Comparison of ENCODE assay signal across 1 cellular context in the genomic region with DNA sequence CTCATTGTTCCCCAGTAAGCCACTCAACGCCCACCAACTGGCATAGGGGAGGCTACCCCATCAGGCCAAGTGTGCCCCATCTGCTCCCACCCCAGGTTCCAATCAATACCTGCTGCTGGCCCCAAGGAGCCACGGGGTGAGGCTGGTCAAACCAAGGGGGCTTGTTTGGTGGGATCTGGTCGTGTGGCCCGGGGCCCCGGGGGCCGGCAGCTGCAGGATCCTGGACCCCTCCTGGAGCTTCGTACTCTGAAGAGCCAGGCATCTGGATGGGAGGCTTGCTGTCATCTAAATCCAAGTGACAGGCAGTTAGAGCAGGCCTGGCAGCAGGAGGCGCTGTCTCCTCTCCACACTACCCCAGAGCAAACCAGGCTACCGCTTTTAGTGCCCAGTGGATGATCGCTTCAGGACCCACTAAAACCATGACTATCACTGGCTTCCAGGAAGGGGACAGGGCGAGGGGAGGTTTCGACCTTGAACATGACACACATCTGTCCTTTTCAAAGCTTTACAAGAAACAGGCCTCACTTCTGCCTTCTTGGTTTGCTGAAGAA.
TF ChIP-seq lines count a peak whose summit lies in the region.

No MANE protein-coding gene starts in this region.

TF ChIP-seq in WTC11, 78 proteins besides CTCF, POLR2A, EP300 and RAD21 (continued from another document):
- TF ChIP-seq, protein P1, sequence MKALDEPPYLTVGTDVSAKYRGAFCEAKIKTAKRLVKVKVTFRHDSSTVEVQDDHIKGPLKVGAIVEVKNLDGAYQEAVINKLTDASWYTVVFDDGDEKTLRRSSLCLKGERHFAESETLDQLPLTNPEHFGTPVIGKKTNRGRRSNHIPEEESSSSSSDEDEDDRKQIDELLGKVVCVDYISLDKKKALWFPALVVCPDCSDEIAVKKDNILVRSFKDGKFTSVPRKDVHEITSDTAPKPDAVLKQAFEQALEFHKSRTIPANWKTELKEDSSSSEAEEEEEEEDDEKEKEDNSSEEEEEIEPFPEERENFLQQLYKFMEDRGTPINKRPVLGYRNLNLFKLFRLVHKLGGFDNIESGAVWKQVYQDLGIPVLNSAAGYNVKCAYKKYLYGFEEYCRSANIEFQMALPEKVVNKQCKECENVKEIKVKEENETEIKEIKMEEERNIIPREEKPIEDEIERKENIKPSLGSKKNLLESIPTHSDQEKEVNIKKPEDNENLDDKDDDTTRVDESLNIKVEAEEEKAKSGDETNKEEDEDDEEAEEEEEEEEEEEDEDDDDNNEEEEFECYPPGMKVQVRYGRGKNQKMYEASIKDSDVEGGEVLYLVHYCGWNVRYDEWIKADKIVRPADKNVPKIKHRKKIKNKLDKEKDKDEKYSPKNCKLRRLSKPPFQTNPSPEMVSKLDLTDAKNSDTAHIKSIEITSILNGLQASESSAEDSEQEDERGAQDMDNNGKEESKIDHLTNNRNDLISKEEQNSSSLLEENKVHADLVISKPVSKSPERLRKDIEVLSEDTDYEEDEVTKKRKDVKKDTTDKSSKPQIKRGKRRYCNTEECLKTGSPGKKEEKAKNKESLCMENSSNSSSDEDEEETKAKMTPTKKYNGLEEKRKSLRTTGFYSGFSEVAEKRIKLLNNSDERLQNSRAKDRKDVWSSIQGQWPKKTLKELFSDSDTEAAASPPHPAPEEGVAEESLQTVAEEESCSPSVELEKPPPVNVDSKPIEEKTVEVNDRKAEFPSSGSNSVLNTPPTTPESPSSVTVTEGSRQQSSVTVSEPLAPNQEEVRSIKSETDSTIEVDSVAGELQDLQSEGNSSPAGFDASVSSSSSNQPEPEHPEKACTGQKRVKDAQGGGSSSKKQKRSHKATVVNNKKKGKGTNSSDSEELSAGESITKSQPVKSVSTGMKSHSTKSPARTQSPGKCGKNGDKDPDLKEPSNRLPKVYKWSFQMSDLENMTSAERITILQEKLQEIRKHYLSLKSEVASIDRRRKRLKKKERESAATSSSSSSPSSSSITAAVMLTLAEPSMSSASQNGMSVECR (CRISPR knock-in tag; IDR thresholded peaks at IDR 0.05; ENCODE audit: borderline replicate concordance): no peak
- TF ChIP-seq, protein P2, sequence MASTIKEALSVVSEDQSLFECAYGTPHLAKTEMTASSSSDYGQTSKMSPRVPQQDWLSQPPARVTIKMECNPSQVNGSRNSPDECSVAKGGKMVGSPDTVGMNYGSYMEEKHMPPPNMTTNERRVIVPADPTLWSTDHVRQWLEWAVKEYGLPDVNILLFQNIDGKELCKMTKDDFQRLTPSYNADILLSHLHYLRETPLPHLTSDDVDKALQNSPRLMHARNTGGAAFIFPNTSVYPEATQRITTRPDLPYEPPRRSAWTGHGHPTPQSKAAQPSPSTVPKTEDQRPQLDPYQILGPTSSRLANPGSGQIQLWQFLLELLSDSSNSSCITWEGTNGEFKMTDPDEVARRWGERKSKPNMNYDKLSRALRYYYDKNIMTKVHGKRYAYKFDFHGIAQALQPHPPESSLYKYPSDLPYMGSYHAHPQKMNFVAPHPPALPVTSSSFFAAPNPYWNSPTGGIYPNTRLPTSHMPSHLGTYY (CRISPR knock-in tag; IDR thresholded peaks at IDR 0.05): no peak
- TF ChIP-seq MXD4 (CRISPR knock-in tag; IDR thresholded peaks at IDR 0.05; ENCODE audit: borderline replicate concordance): no peak
- no peak for TF ChIP-seq PRRX2 (CRISPR knock-in tag; IDR thresholded peaks at IDR 0.05)
- TF ChIP-seq NR2C2 (CRISPR knock-in tag; IDR thresholded peaks at IDR 0.05): no peak
- TF ChIP-seq, protein P3, sequence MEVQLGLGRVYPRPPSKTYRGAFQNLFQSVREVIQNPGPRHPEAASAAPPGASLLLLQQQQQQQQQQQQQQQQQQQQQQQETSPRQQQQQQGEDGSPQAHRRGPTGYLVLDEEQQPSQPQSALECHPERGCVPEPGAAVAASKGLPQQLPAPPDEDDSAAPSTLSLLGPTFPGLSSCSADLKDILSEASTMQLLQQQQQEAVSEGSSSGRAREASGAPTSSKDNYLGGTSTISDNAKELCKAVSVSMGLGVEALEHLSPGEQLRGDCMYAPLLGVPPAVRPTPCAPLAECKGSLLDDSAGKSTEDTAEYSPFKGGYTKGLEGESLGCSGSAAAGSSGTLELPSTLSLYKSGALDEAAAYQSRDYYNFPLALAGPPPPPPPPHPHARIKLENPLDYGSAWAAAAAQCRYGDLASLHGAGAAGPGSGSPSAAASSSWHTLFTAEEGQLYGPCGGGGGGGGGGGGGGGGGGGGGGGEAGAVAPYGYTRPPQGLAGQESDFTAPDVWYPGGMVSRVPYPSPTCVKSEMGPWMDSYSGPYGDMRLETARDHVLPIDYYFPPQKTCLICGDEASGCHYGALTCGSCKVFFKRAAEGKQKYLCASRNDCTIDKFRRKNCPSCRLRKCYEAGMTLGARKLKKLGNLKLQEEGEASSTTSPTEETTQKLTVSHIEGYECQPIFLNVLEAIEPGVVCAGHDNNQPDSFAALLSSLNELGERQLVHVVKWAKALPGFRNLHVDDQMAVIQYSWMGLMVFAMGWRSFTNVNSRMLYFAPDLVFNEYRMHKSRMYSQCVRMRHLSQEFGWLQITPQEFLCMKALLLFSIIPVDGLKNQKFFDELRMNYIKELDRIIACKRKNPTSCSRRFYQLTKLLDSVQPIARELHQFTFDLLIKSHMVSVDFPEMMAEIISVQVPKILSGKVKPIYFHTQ (CRISPR knock-in tag; IDR thresholded peaks at IDR 0.05): no peak
- TF ChIP-seq MYBL2 (CRISPR knock-in tag; IDR thresholded peaks at IDR 0.05): no peak
- TF ChIP-seq OVOL2 (CRISPR knock-in tag; IDR thresholded peaks at IDR 0.05; ENCODE audit: borderline replicate concordance): no peak
- TF ChIP-seq ETV6 (CRISPR knock-in tag; IDR thresholded peaks at IDR 0.05): no peak
- TF ChIP-seq ATF1 (CRISPR knock-in tag; IDR thresholded peaks at IDR 0.05): no peak
- TF ChIP-seq, protein P4, sequence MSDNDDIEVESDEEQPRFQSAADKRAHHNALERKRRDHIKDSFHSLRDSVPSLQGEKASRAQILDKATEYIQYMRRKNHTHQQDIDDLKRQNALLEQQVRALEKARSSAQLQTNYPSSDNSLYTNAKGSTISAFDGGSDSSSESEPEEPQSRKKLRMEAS (CRISPR knock-in tag; IDR thresholded peaks at IDR 0.05): no peak
- TF ChIP-seq ZNF416 (CRISPR knock-in tag; IDR thresholded peaks at IDR 0.05): no peak
